8 cellular contexts compared by ENCODE assay signal in genomic region chr2:226423498-226423960, GRCh38.
DNase-seq lines count a peak whose midpoint lies in the region; ATAC-seq and TF ChIP-seq lines count a peak whose summit lies in the region.

No MANE protein-coding gene starts in this region.

- CTCF ChIA-PET in Panc1 (lab: Charles Lee) = interaction anchor here (0.7 to 0.8 kb wide), 2 partner anchors 60 to 642 kb away, joined by 3 read pairs; no protein-coding TSS in a partner anchor

- peak overlapping the region; percentile 59; the same call in 1 of the 2 replicates for H3K27ac ChIP-seq in Panc1 (ENCODE audit: low read length)
- peak overlapping the region; percentile 6 for H3K27ac ChIP-seq in mesodermal cell (ENCODE audit: low read depth, low read length, severe bottlenecking)
- no peak overlapping the region for H3K27ac ChIP-seq in ascending aorta

- H3K4me3 ChIP-seq in GM12865 (ENCODE audit: low read depth, low read length) (no peak overlapping the region), Panc1 (ENCODE audit: low read depth in 2 of 2, low read length in 2 of 2) (peak overlapping the region; percentile 13 to 21; a peak in 1 of 4 replicates), mesodermal cell (ENCODE audit: extremely low read depth, insufficient read depth, low read length, poor library complexity, severe bottlenecking) (no peak overlapping the region), ascending aorta (no peak overlapping the region)

- ATAC-seq in HG02759 (IDR thresholded peaks at IDR 0.05; ENCODE audit: unreplicated experiment) = peak; percentile 81
- ATAC-seq in Panc1 = peak; percentile 85
- ATAC-seq in stimulated activated effector memory CD8-positive, alpha-beta T cell treated with anti-CD3 and anti-CD28 coated beads, Interleukin-12 subunit alpha, Interleukin-12 subunit beta, amount 100 ng/mL, for 72 hours = peak; percentile 89

- in situ Hi-C loops in Panc1 (cut with HindIII; ENCODE audit: low pct_unique_long_range_greater_than_20kb, low sequenced_read_pairs) = no loop called here

- POLR2A ChIA-PET in Panc1 (lab: Charles Lee) = no interaction called here

- DNase-seq in GM12865 (ENCODE audit: low read depth) (peak; percentile 40), Panc1 (ENCODE audit: low read depth, low spot score) (no peak), ascending aorta (ENCODE audit: low spot score in 2 of 2) (no peak), RKO (ENCODE audit: low spot score) (no peak)
- DNase-seq in activated effector memory CD4-positive, alpha-beta T cell treated with anti-CD3 and anti-CD28 coated beads, Interleukin-2, amount 50 U/mL, for 16 hours = peak; percentile 71
- peak; percentile 11 to 52 for DNase-seq in stimulated activated effector memory CD8-positive, alpha-beta T cell treated with anti-CD3 and anti-CD28 coated beads, Interleukin-12 subunit alpha, Interleukin-12 subunit beta, amount 100 ng/mL, for 72 hours (ENCODE audit: low spot score in 2 of 2)

- H3K36me3 Mint-ChIP-seq in stimulated activated effector memory CD8-positive, alpha-beta T cell treated with anti-CD3 and anti-CD28 coated beads, Interleukin-12 subunit alpha, Interleukin-12 subunit beta, amount 100 ng/mL, for 72 hours = no peaks in the 10 kb centered on the region

- peak overlapping the region; percentile 41 for H3K4me3 Mint-ChIP-seq in stimulated activated effector memory CD8-positive, alpha-beta T cell treated with anti-CD3 and anti-CD28 coated beads, Interleukin-12 subunit alpha, Interleukin-12 subunit beta, amount 100 ng/mL, for 72 hours

- H3K9me3 ChIP-seq in Panc1 (ENCODE audit: control insufficient read depth, insufficient read depth, low read depth, low read length) (no peaks in the 10 kb centered on the region), mesodermal cell (ENCODE audit: control insufficient read depth, low read length) (no peaks in the 10 kb centered on the region), ascending aorta (no peaks in the 10 kb centered on the region)

- H3K4me1 ChIP-seq in Panc1 (ENCODE audit: control insufficient read depth, insufficient read depth, low read length) (peaks cover 16% of the 10 kb centered on the region; the same call in 1 of the 2 replicates), mesodermal cell (ENCODE audit: control insufficient read depth, insufficient read depth, low read length, poor library complexity, severe bottlenecking) (peaks cover 33% of the 10 kb centered on the region), ascending aorta (no peaks in the 10 kb centered on the region)

- peaks cover 21% of the 10 kb centered on the region for H3K4me1 Mint-ChIP-seq in stimulated activated effector memory CD8-positive, alpha-beta T cell treated with anti-CD3 and anti-CD28 coated beads, Interleukin-12 subunit alpha, Interleukin-12 subunit beta, amount 100 ng/mL, for 72 hours

- no peak for TF ChIP-seq CTCF in GM12865 (IDR thresholded peaks at IDR 0.05; ENCODE audit: insufficient read depth, low read depth, low read length, missing control alignments)
- TF ChIP-seq CTCF in Panc1 (IDR thresholded peaks at IDR 0.05) = no peak
- no peak for TF ChIP-seq CTCF in ascending aorta (IDR thresholded peaks at IDR 0.05)

- intact Hi-C loops in Panc1 (cut with micrococcal nuclease; ENCODE audit: unreplicated experiment) (loop anchor here (5.0 kb wide), 1 partner anchor 374 kb away; the partner anchor contains the start of gene IRS1), ascending aorta (cut with DNase I) (no loop called here)

- no TSS peak for BruUV-seq in Panc1 (replicated peaks; lab: Mats Ljungman, UMichigan)

- no peak overlapping the region for H3K27ac Mint-ChIP-seq in stimulated activated effector memory CD8-positive, alpha-beta T cell treated with anti-CD3 and anti-CD28 coated beads, Interleukin-12 subunit alpha, Interleukin-12 subunit beta, amount 100 ng/mL, for 72 hours

- H3K27me3 ChIP-seq in Panc1 (ENCODE audit: control insufficient read depth, insufficient read depth, low read length) (no peaks in the 10 kb centered on the region), ascending aorta (no peaks in the 10 kb centered on the region)

- WGBS in mesodermal cell (ENCODE audit: insufficient coverage in 2 of 2), 2 experiments = 82 to 87% methylated on average over 5 to 7 of the region's 7 CpGs

- no peaks in the 10 kb centered on the region for H3K9me3 Mint-ChIP-seq in stimulated activated effector memory CD8-positive, alpha-beta T cell treated with anti-CD3 and anti-CD28 coated beads, Interleukin-12 subunit alpha, Interleukin-12 subunit beta, amount 100 ng/mL, for 72 hours

- H3K36me3 ChIP-seq in Panc1 (ENCODE audit: control insufficient read depth, insufficient read depth, low read length) (no peaks in the 10 kb centered on the region), mesodermal cell (ENCODE audit: control insufficient read depth, insufficient read depth, low read length) (no peaks in the 10 kb centered on the region), ascending aorta (no peaks in the 10 kb centered on the region)

Comparison
In these comparisons a context has a peak if more than half of its experiments do, and no peak if none do; other contexts are left out.
1. DNase-seq: peak in GM12865 (single experiment), activated effector memory CD4-positive, alpha-beta T cell treated with anti-CD3 and anti-CD28 coated beads, Interleukin-2, amount 50 U/mL, for 16 hours (single experiment) and stimulated activated effector memory CD8-positive, alpha-beta T cell treated with anti-CD3 and anti-CD28 coated beads, Interleukin-12 subunit alpha, Interleukin-12 subunit beta, amount 100 ng/mL, for 72 hours (2 of 2); none in Panc1 (single experiment), ascending aorta (0 of 2) and RKO (single experiment).
2. H3K4me3 ChIP-seq: peak in Panc1 (2 of 2); none in GM12865 (single experiment), mesodermal cell (single experiment) and ascending aorta (0 of 2).
3. H3K27ac ChIP-seq: peak in Panc1 (single experiment) and mesodermal cell (single experiment); none in ascending aorta (0 of 2).
4. Peak in every context shown above with its lines, with median percentiles within 50 percentile points of each other: ATAC-seq.